ENCODE assay signal across 1 cellular context in the genomic region with DNA sequence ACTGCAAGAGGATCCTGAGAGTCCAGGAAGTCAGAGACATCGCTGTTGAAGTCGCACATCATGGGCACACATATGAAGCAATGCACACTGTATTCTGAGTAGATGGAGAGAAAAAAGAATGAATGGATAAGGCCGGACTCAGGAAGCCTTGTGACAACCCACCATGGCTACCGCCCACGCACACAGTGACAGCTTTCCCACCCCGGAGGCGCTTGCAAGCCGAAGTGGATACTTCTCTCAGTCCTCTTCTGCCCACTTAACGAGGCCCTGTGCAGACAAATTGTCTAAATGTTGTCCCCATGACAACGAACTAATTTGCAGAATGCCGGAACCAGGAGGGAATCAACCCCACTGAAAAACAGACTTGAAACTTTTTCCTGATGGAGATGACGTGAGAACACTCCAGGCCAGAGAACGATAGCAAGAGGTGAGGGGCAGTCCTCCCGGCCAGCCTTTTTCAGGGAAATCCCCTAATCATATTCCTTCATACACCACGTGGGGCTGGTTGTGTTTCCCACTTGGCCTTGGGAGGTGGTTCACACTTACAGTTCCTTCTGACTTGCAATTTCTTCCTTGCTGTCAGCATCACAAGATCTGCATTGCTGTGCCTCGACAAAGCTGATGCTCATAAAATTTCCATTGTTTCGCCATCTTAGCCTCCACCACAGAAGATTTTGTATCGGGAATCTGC.
TF ChIP-seq lines count a peak whose summit lies in the region.

No MANE protein-coding gene starts in this region.

TF ChIP-seq in K562, 482 proteins besides CTCF, POLR2A, EP300 and RAD21 (continued from another document):
- TF ChIP-seq, protein P1, sequence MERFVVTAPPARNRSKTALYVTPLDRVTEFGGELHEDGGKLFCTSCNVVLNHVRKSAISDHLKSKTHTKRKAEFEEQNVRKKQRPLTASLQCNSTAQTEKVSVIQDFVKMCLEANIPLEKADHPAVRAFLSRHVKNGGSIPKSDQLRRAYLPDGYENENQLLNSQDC (CRISPR knock-in tag; IDR thresholded peaks at IDR 0.05), result no peak
- TF ChIP-seq TGIF2 (CRISPR knock-in tag; IDR thresholded peaks at IDR 0.05) (no peak), RFX1 (IDR thresholded peaks at IDR 0.05) (peak; percentile 46), GATA2 (CRISPR knock-in tag; IDR thresholded peaks at IDR 0.05) (no peak), BRD9 (IDR thresholded peaks at IDR 0.05; ENCODE audit: low read depth, partially characterized antibody) (no peak), POLR2AphosphoS2 (IDR thresholded peaks at IDR 0.05; ENCODE audit: low read length) (no peak), L3MBTL2 (IDR thresholded peaks at IDR 0.05) (peak; percentile 63), MYBL2 (IDR thresholded peaks at IDR 0.05; ENCODE audit: low read depth) (no peak), MYBL2 (CRISPR knock-in tag; IDR thresholded peaks at IDR 0.05; ENCODE audit: borderline replicate concordance) (no peak), PTBP1 (IDR thresholded peaks at IDR 0.05; ENCODE audit: low read depth, low read length) (no peak), SMARCA4 (IDR thresholded peaks at IDR 0.05) (no peak), MTF1 (CRISPR knock-in tag; IDR thresholded peaks at IDR 0.05; ENCODE audit: borderline replicate concordance) (no peak), DIDO1 (tag; IDR thresholded peaks at IDR 0.05; ENCODE audit: low read depth) (no peak), EGR1 (conservative IDR thresholded peaks at IDR 0.05) (peak; percentile 74), SRSF3 (IDR thresholded peaks at IDR 0.05; ENCODE audit: insufficient read depth, low read length) (no peak), POLR2G (IDR thresholded peaks at IDR 0.05; ENCODE audit: low read depth, low read length) (no peak), CCAR2 (IDR thresholded peaks at IDR 0.05; ENCODE audit: low read depth, low read length) (no peak), NFE2L1 (tag; IDR thresholded peaks at IDR 0.05; ENCODE audit: borderline replicate concordance, low read depth) (no peak), NCOA6 (IDR thresholded peaks at IDR 0.05) (no peak), FIP1L1 (IDR thresholded peaks at IDR 0.05; ENCODE audit: low read depth, low read length, poor library complexity, severe bottlenecking) (no peak)
- TF ChIP-seq, protein P2, sequence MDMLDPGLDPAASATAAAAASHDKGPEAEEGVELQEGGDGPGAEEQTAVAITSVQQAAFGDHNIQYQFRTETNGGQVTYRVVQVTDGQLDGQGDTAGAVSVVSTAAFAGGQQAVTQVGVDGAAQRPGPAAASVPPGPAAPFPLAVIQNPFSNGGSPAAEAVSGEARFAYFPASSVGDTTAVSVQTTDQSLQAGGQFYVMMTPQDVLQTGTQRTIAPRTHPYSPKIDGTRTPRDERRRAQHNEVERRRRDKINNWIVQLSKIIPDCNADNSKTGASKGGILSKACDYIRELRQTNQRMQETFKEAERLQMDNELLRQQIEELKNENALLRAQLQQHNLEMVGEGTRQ (CRISPR knock-in tag; IDR thresholded peaks at IDR 0.05), result 0 out of 2 replicates have a peak, but pooled peaks have one; percentile 29
- TF ChIP-seq, protein P3, sequence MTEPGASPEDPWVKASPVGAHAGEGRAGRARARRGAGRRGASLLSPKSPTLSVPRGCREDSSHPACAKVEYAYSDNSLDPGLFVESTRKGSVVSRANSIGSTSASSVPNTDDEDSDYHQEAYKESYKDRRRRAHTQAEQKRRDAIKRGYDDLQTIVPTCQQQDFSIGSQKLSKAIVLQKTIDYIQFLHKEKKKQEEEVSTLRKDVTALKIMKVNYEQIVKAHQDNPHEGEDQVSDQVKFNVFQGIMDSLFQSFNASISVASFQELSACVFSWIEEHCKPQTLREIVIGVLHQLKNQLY (CRISPR knock-in tag; conservative IDR thresholded peaks at IDR 0.05), result no peak
- TF ChIP-seq, protein P4, sequence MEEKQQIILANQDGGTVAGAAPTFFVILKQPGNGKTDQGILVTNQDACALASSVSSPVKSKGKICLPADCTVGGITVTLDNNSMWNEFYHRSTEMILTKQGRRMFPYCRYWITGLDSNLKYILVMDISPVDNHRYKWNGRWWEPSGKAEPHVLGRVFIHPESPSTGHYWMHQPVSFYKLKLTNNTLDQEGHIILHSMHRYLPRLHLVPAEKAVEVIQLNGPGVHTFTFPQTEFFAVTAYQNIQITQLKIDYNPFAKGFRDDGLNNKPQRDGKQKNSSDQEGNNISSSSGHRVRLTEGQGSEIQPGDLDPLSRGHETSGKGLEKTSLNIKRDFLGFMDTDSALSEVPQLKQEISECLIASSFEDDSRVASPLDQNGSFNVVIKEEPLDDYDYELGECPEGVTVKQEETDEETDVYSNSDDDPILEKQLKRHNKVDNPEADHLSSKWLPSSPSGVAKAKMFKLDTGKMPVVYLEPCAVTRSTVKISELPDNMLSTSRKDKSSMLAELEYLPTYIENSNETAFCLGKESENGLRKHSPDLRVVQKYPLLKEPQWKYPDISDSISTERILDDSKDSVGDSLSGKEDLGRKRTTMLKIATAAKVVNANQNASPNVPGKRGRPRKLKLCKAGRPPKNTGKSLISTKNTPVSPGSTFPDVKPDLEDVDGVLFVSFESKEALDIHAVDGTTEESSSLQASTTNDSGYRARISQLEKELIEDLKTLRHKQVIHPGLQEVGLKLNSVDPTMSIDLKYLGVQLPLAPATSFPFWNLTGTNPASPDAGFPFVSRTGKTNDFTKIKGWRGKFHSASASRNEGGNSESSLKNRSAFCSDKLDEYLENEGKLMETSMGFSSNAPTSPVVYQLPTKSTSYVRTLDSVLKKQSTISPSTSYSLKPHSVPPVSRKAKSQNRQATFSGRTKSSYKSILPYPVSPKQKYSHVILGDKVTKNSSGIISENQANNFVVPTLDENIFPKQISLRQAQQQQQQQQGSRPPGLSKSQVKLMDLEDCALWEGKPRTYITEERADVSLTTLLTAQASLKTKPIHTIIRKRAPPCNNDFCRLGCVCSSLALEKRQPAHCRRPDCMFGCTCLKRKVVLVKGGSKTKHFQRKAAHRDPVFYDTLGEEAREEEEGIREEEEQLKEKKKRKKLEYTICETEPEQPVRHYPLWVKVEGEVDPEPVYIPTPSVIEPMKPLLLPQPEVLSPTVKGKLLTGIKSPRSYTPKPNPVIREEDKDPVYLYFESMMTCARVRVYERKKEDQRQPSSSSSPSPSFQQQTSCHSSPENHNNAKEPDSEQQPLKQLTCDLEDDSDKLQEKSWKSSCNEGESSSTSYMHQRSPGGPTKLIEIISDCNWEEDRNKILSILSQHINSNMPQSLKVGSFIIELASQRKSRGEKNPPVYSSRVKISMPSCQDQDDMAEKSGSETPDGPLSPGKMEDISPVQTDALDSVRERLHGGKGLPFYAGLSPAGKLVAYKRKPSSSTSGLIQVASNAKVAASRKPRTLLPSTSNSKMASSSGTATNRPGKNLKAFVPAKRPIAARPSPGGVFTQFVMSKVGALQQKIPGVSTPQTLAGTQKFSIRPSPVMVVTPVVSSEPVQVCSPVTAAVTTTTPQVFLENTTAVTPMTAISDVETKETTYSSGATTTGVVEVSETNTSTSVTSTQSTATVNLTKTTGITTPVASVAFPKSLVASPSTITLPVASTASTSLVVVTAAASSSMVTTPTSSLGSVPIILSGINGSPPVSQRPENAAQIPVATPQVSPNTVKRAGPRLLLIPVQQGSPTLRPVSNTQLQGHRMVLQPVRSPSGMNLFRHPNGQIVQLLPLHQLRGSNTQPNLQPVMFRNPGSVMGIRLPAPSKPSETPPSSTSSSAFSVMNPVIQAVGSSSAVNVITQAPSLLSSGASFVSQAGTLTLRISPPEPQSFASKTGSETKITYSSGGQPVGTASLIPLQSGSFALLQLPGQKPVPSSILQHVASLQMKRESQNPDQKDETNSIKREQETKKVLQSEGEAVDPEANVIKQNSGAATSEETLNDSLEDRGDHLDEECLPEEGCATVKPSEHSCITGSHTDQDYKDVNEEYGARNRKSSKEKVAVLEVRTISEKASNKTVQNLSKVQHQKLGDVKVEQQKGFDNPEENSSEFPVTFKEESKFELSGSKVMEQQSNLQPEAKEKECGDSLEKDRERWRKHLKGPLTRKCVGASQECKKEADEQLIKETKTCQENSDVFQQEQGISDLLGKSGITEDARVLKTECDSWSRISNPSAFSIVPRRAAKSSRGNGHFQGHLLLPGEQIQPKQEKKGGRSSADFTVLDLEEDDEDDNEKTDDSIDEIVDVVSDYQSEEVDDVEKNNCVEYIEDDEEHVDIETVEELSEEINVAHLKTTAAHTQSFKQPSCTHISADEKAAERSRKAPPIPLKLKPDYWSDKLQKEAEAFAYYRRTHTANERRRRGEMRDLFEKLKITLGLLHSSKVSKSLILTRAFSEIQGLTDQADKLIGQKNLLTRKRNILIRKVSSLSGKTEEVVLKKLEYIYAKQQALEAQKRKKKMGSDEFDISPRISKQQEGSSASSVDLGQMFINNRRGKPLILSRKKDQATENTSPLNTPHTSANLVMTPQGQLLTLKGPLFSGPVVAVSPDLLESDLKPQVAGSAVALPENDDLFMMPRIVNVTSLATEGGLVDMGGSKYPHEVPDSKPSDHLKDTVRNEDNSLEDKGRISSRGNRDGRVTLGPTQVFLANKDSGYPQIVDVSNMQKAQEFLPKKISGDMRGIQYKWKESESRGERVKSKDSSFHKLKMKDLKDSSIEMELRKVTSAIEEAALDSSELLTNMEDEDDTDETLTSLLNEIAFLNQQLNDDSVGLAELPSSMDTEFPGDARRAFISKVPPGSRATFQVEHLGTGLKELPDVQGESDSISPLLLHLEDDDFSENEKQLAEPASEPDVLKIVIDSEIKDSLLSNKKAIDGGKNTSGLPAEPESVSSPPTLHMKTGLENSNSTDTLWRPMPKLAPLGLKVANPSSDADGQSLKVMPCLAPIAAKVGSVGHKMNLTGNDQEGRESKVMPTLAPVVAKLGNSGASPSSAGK (IDR thresholded peaks at IDR 0.05), result 0 out of 2 replicates have a peak, but pooled peaks have one; percentile 23
TF ChIP-seq in K562: peak in this region for 6.
